In the genomic region with DNA sequence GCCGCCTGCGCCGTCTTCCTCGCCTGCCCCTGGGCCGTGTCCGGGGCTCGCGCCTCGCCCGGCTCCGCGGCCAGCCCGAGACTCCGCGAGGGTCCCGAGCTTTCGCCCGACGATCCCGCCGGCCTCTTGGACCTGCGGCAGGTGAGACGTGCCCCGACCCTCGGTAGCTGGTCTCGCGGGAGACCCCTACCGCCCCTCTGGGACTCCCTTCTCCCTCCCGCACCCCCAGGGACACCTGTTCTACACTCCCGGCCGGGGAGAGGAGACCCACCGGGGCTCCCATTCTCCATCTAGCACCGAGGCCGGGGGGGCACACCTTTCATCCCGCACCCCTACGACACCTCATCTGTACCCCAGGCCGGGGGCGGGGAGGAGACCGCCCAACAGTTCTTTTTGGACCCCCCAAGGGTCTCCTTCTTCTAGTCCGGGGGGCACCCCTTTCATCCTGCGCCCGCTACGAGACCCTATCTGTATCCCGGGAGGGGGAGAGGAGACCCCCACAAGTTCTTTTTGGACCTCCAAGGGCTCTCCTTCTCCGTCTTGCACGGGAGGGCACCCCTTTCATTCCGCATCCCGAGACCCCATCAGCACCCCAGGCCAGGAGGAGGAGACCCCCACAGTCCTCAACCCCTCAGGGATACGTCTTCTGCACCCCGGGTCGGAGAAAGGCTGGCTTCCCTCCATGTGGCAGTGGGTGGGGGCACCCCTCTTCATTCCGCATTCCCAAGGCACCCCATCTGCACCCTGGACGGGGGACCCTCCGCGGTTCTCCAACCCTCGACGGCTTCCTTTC, we compare ENCODE assay signal across 8 cellular contexts. TPM values are rescaled to one million over a fixed set of nuclear protein-coding genes. Genes with fewer than 3 reads are reported as not detected.
DNase-seq lines count a peak whose midpoint lies in the region; ATAC-seq and TF ChIP-seq lines count a peak whose summit lies in the region.

No MANE protein-coding gene starts in this region.

- H3K9me3 ChIP-seq in psoas muscle: no peaks in the 10 kb centered on the region

- peaks cover 7% of the 10 kb centered on the region for H3K4me1 ChIP-seq in psoas muscle

- intact Hi-C loops in psoas muscle (cut with DNase I): loop anchor here in 1 of 2 donors (5.0 to 10.0 kb wide), 2 partner anchors 206 to 333 kb away; a partner anchor contains a TSS

- H3K4me3 ChIP-seq in GM12875 (ENCODE audit: low read depth, low read length): peak overlapping the region; percentile 94
- H3K4me3 ChIP-seq in psoas muscle: peak overlapping the region; percentile 74

- WGBS in psoas muscle, 3 donors: 7 to 11% (median 10%) methylated on average over 37 to 57 of the region's 57 CpGs

- no peaks in the 10 kb centered on the region for H3K36me3 ChIP-seq in psoas muscle (ENCODE audit: insufficient read depth in 1 of 2, low read depth in 1 of 2)

- peaks cover 0 to 22% (median 15%) of the 10 kb centered on the region in 3 donors for H3K27me3 ChIP-seq in psoas muscle (ENCODE audit: insufficient read depth in 3 of 3, low read length in 2 of 3)

- H3K27ac ChIP-seq in psoas muscle: peak overlapping the region; percentile 81

- ATAC-seq in esophagus mucosa: peak; percentile 5
- peak in 2 of 4 donors; percentile 4 to 17 for ATAC-seq in psoas muscle

- DNase-seq in psoas muscle: no peak
- no peak for DNase-seq in activated CD4-positive, CD25-positive, alpha-beta regulatory T cell treated with anti-CD3 and anti-CD28 coated beads, Interleukin-2, amount 50 U/mL, for 72 hours
- DNase-seq in NK-92 (lab: John Stamatoyannopoulos, UW; ENCODE audit: unreplicated experiment): no peak
- no peak for DNase-seq in T-helper 9 cell
- no peak for DNase-seq in AG08395 (ENCODE audit: low spot score)

- TF ChIP-seq CTCF in GM12875 (IDR thresholded peaks at IDR 0.05; ENCODE audit: borderline replicate concordance, insufficient read depth, low read depth, low read length): no peak
- TF ChIP-seq CTCF in psoas muscle (IDR thresholded peaks at IDR 0.05): no peak

TF ChIP-seq in PFSK-1, 5 proteins besides CTCF, POLR2A, EP300 and RAD21:
- peak; percentile 3 for TF ChIP-seq FOXP2 (optimal IDR thresholded peaks at IDR 0.05; ENCODE audit: borderline replicate concordance, extremely low read depth, extremely low read length, insufficient read depth)
- no peak for TF ChIP-seq TAF1 (IDR thresholded peaks at IDR 0.05; ENCODE audit: borderline replicate concordance, insufficient read depth, low read length)

RNA-seq across cellular contexts. Expression of a gene that starts 0.5 kb away (rescaled TPM):
- polyA plus RNA-seq in PFSK-1 (2012; ENCODE audit: insufficient read length, low read depth): 2.6 TPM
- total RNA-seq in esophagus mucosa (4.7 TPM), psoas muscle (1 to 10 TPM in 2 of 4 donors, under 1 TPM in 1, not detected in 1; 0.66 to 1.9 (median 1.2) TPM)
- under 1 TPM; 0.25 to 0.57 (median 0.46) TPM for polyA plus RNA-seq in psoas muscle

RNA-seq across cellular contexts. Expression of a gene that starts 29.2 kb away (rescaled TPM):
- 2.3 TPM for polyA plus RNA-seq in PFSK-1 (2012; ENCODE audit: insufficient read length, low read depth)
- total RNA-seq in esophagus mucosa: 0.12 TPM
- total RNA-seq in psoas muscle: 1 to 10 TPM; 2.7 to 6.4 (median 4.6) TPM
- polyA plus RNA-seq in psoas muscle: 1 to 10 TPM in 2 of 3 donors, under 1 TPM in 1; 0.44 to 1.4 (median 1.0) TPM

RNA-seq across cellular contexts. Expression of a gene that starts 49.8 kb away (rescaled TPM):
- not detected for polyA plus RNA-seq in PFSK-1 (2012; ENCODE audit: insufficient read length, low read depth)
- total RNA-seq in esophagus mucosa (1.3 TPM), psoas muscle (under 1 TPM; 0.26 to 0.93 (median 0.81) TPM)
- polyA plus RNA-seq in psoas muscle: under 1 TPM; 0.17 to 0.27 (median 0.21) TPM

RNA-seq across cellular contexts. Expression of a gene that starts 59.6 kb away (rescaled TPM):
- not detected for polyA plus RNA-seq in PFSK-1 (2012; ENCODE audit: insufficient read length, low read depth)
- total RNA-seq in esophagus mucosa: not detected
- not detected for total RNA-seq in psoas muscle
- not detected for polyA plus RNA-seq in psoas muscle
